ENCODE assay signal across 7 cellular contexts in the genomic region with DNA sequence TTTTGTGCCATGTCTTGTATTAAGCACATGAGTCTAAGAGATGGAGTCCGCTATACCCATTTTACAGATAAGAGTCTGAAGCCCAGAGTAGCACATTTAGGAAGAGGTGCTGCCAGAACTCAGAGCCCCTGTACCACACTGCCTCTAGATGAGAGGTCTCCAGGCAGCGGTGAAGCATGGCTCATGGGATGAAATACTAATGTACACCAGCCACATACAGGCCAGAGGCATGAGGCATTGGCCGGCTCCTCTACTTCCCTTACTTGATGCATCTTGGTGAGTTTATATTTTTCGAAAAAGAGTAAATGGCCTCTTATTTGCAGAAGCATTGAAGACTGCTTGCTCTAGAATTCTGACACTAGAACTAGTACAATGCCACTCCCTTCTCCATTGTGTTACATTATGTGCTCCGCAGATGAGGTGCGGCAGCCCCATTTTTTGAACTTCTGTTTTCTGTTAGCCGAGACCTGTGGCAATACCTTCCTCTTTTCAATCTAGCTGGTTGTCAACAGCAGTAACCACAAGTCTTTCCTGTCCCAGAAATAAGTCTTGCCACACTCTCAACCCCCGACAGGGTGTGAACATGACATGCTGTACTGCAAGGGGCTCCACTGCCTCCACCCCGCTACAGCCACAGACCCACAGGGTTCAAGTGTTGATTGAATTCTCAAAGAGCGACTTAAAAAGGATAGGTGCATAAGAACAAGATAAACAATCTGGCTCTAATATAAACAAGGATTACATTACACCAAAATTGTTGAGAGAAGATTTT.
DNase-seq lines count a peak whose midpoint lies in the region; ATAC-seq and TF ChIP-seq lines count a peak whose summit lies in the region.

No MANE protein-coding gene starts in this region.

- no peak overlapping the region for H2BK5ac ChIP-seq in H9 (ENCODE audit: insufficient read length, low read length)

- H3K27ac ChIP-seq in H9 (ENCODE audit: insufficient read length, low read depth, low read length): no peak overlapping the region

- H3K4me3 Mint-ChIP-seq in chondrocyte (ENCODE audit: unreplicated experiment): no peak overlapping the region
- H3K4me3 Mint-ChIP-seq in H9: no peak overlapping the region

- H4K91ac ChIP-seq in H9 (ENCODE audit: insufficient read length, low read depth, low read length): no peak overlapping the region

- H3K23ac ChIP-seq in H9 (ENCODE audit: insufficient read length, low read depth, low read length): no peak overlapping the region

- H3K4me1 ChIP-seq in H9 (ENCODE audit: insufficient read depth, low read length): no peaks in the 10 kb centered on the region

- H3K9me3 ChIP-seq in H9 (ENCODE audit: control insufficient read depth, low read depth, low read length): peaks cover 5% of the 10 kb centered on the region

- no peaks in the 10 kb centered on the region for H3K79me2 ChIP-seq in H9 (ENCODE audit: insufficient read depth, low read length)

- H3K23me2 ChIP-seq in H9 (ENCODE audit: insufficient read length, low read depth, low read length, poor library complexity, severe bottlenecking): peaks cover 13% of the 10 kb centered on the region

- H3K27me3 Mint-ChIP-seq in chondrocyte (ENCODE audit: low read depth): no peaks in the 10 kb centered on the region
- H3K27me3 Mint-ChIP-seq in H9 (ENCODE audit: low read depth): peaks cover 2% of the 10 kb centered on the region

- DNase-seq in activated CD4-positive, alpha-beta T cell treated with anti-CD3 and anti-CD28 coated beads for 4 hours: peak; percentile 62 to 67
- peak in 2 of 3 donors; percentile 55 to 62 for DNase-seq in stimulated activated CD4-positive, alpha-beta T cell treated with anti-CD3 and anti-CD28 coated beads, Interleukin-12 subunit alpha, Interleukin-12 subunit beta, amount 100 ng/mL, for 48 hours (ENCODE audit: low read depth in 2 of 3, low spot score in 1 of 3)
- DNase-seq in chondrocyte (ENCODE audit: low spot score) (no peak), H9 (no peak)

- H3K36me3 Mint-ChIP-seq in chondrocyte (ENCODE audit: low read depth) (peaks cover 3% of the 10 kb centered on the region), H9 (ENCODE audit: insufficient read depth in 1 of 3, low read depth in 3 of 3) (peaks cover 10 to 23% (median 13%) of the 10 kb centered on the region in 3 experiments; a peak in 6 of 7 replicates)

- no peak overlapping the region for H4K8ac ChIP-seq in H9 (replicated peaks; ENCODE audit: insufficient read length, low read depth, low read length)

- no peak overlapping the region for H3T11ph ChIP-seq in H9 (ENCODE audit: low read length)

- H3K9me3 Mint-ChIP-seq in chondrocyte (ENCODE audit: low read depth) (peaks cover 5% of the 10 kb centered on the region), H9 (peaks cover 14% of the 10 kb centered on the region in 2 experiments)

- no peak overlapping the region for H3K27ac Mint-ChIP-seq in chondrocyte (ENCODE audit: unreplicated experiment)
- H3K27ac Mint-ChIP-seq in H9: no peak overlapping the region

- H2AK5ac ChIP-seq in H9 (ENCODE audit: insufficient read length, low read length): no peak overlapping the region

- H3K18ac ChIP-seq in H9 (ENCODE audit: insufficient read length, low read depth, low read length): no peak overlapping the region

- no peaks in the 10 kb centered on the region for H3K79me1 ChIP-seq in H9 (ENCODE audit: insufficient read depth, low read depth, low read length, poor library complexity, severe bottlenecking)

- no peak overlapping the region for H3K4ac ChIP-seq in H9 (ENCODE audit: low read depth, low read length)

- H2BK120ac ChIP-seq in H9 (ENCODE audit: low read depth, low read length, poor library complexity, severe bottlenecking): no peak overlapping the region

- H3K4me1 Mint-ChIP-seq in chondrocyte (ENCODE audit: low read depth) (peaks cover 24% of the 10 kb centered on the region), H9 (peaks cover 36 to 38% of the 10 kb centered on the region in 2 experiments)

- ATAC-seq in GM19452 (IDR thresholded peaks at IDR 0.05; ENCODE audit: unreplicated experiment) (peak; percentile 69), HG03442 (IDR thresholded peaks at IDR 0.05; ENCODE audit: unreplicated experiment) (peak; percentile 69), esophagus mucosa (peak; percentile 73)

- no peaks in the 10 kb centered on the region for H4K20me1 ChIP-seq in H9 (ENCODE audit: control insufficient read depth, insufficient read depth, insufficient read length)

- H2BK20ac ChIP-seq in H9 (ENCODE audit: low read depth, low read length, poor library complexity, severe bottlenecking): no peak overlapping the region

- H3K4me2 ChIP-seq in H9 (ENCODE audit: insufficient read depth, insufficient read length, low read length): no peak overlapping the region

- no peak overlapping the region for H3K9ac ChIP-seq in H9 (ENCODE audit: extremely low read depth, insufficient read length, low read length)

- WGBS in H9 (ENCODE audit: extremely low coverage, insufficient read length, low lambda C conversion rate): no CpG with 5 or more reads among the region's 10 CpGs

- no peak overlapping the region for H2BK12ac ChIP-seq in H9 (ENCODE audit: insufficient read length, low read depth, low read length)

- no peak overlapping the region for H2AFZ ChIP-seq in H9 (ENCODE audit: low read length)

- no peak overlapping the region for H3K56ac ChIP-seq in H9 (ENCODE audit: insufficient read length, low read depth, low read length)

- H3K27me3 ChIP-seq in H9 (ENCODE audit: insufficient read depth, low read length): no peaks in the 10 kb centered on the region

- no peak overlapping the region for H2BK15ac ChIP-seq in H9 (ENCODE audit: low read depth, low read length)

- no peak overlapping the region for H4K5ac ChIP-seq in H9 (ENCODE audit: insufficient read length, low read depth, low read length)

- TF ChIP-seq CTCF in chondrocyte (IDR thresholded peaks at IDR 0.05) (no peak), H9 (conservative IDR thresholded peaks at IDR 0.05) (no peak)

- no peak overlapping the region for H3K14ac ChIP-seq in H9 (ENCODE audit: insufficient read depth, low read length)

Comparison
In these comparisons a context has a peak if more than half of its experiments do, and no peak if none do; other contexts are left out.
1. DNase-seq: peak in activated CD4-positive, alpha-beta T cell treated with anti-CD3 and anti-CD28 coated beads for 4 hours (2 of 2) and stimulated activated CD4-positive, alpha-beta T cell treated with anti-CD3 and anti-CD28 coated beads, Interleukin-12 subunit alpha, Interleukin-12 subunit beta, amount 100 ng/mL, for 48 hours (2 of 3); none in chondrocyte (single experiment) and H9 (single experiment).
2. Peak in every context shown above with its lines, with median percentiles within 50 percentile points of each other: ATAC-seq.